In the genomic region with DNA sequence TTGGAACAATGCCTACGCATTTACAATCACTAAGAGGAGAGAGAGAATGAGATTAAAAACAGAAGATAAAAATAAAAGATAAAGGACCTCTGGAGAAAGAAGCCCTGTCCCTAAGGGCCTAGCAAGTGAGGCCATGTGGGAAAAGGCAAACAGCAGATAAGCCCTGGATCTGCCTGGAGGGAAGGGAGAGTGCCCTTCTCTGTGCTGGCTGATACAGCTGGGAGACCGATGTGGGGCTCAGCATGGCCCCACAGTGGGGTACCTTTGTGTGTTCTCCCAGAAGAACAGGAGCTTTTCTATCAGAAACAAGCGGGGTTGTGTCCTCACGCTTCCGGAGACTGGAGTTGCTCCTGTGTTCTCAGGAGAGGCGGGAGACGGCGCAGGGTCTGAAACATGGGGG, we compare ENCODE assay signal across 22 cellular contexts. TPM values are rescaled to one million over a fixed set of nuclear protein-coding genes. Genes with fewer than 3 reads are reported as not detected.
DNase-seq lines count a peak whose midpoint lies in the region; ATAC-seq and TF ChIP-seq lines count a peak whose summit lies in the region.
"Had no signal": no experiment of that assay in that cellular context is flagged by ENCODE, and none has a peak within 500 bp of the region (broad histone marks: within the 10 kb centered on the region; RNA-seq: fewer than 3 reads in every experiment).

No MANE protein-coding gene starts in this region.

- H3K4ac ChIP-seq in mesenchymal stem cell (ENCODE audit: low read depth in 1 of 2, low read length in 2 of 2): no peak overlapping the region

- H3K4me2 ChIP-seq in mesenchymal stem cell (ENCODE audit: low read length, poor library complexity, severe bottlenecking): no peak overlapping the region

- in situ Hi-C loops in G401 (cut with HindIII; ENCODE audit: low sequenced_read_pairs): no loop called here

- no peak overlapping the region for H3K23ac ChIP-seq in mesenchymal stem cell (ENCODE audit: low read length in 2 of 2)

- H3K18ac ChIP-seq in mesenchymal stem cell (ENCODE audit: low read depth in 1 of 2, low read length in 2 of 2): no peak overlapping the region

- TF ChIP-seq CTCF in dorsolateral prefrontal cortex (IDR thresholded peaks at IDR 0.05 in 54 of 56, conservative IDR thresholded peaks at IDR 0.05 in 2 of 56; ENCODE audit: low read depth in 1 of 56, partially characterized antibody in 56 of 56) (no peak), upper lobe of left lung (IDR thresholded peaks at IDR 0.05) (no peak)

- no peak overlapping the region for H4K8ac ChIP-seq in mesenchymal stem cell (ENCODE audit: low read length)

- H2BK5ac ChIP-seq in mesenchymal stem cell (ENCODE audit: low read depth, low read length, poor library complexity, severe bottlenecking): no peak overlapping the region

- H3K4me3 ChIP-seq in dorsolateral prefrontal cortex: peak overlapping the region in 1 of 59 donors; percentile 31
- no peak overlapping the region for H3K4me3 ChIP-seq in mesenchymal stem cell (ENCODE audit: insufficient read depth in 1 of 2, low read depth in 1 of 2, low read length in 2 of 2)
- H3K4me3 ChIP-seq in upper lobe of left lung: no peak overlapping the region

- peak overlapping the region in 49 of 59 donors; percentile 10 to 87 (median 56) for H3K27ac ChIP-seq in dorsolateral prefrontal cortex
- no peak overlapping the region for H3K27ac ChIP-seq in mesenchymal stem cell (ENCODE audit: low read length, poor library complexity, severe bottlenecking)
- H3K27ac ChIP-seq in upper lobe of left lung: peak overlapping the region in 3 of 4 donors; percentile 5 to 56 (median 28)

- 89% methylated on average over 8 of the region's 8 CpGs for WGBS in mesenchymal stem cell
- 80 to 90% methylated on average over 8 of the region's 8 CpGs for WGBS in upper lobe of left lung, 2 donors

- no peak overlapping the region for H3K14ac ChIP-seq in mesenchymal stem cell (ENCODE audit: low read length in 2 of 2)

- peaks cover 0 to 6% of the 10 kb centered on the region in 2 experiments for H3K36me3 ChIP-seq in mesenchymal stem cell (ENCODE audit: control insufficient read depth in 1 of 2, insufficient read depth in 2 of 2, low read depth in 1 of 2, low read length in 2 of 2)
- no peaks in the 10 kb centered on the region for H3K36me3 ChIP-seq in upper lobe of left lung

- H2BK15ac ChIP-seq in mesenchymal stem cell (ENCODE audit: low read depth, poor library complexity, severe bottlenecking): no peak overlapping the region

- no peak for TF ChIP-seq EP300 in upper lobe of left lung (IDR thresholded peaks at IDR 0.05)

- no peak for TF ChIP-seq POLR2A in upper lobe of left lung (IDR thresholded peaks at IDR 0.05)

- H2BK120ac ChIP-seq in mesenchymal stem cell (ENCODE audit: low read depth, low read length): no peak overlapping the region

- peak overlapping the region; percentile 57 for H2AK5ac ChIP-seq in mesenchymal stem cell (ENCODE audit: low read length, severe bottlenecking)

- intact Hi-C loops in dorsolateral prefrontal cortex (cut with DNase I): no loop called here

- no peak for ATAC-seq in upper lobe of left lung (ENCODE audit: low FRiP score in 2 of 2)
- ATAC-seq in HG02938 (IDR thresholded peaks at IDR 0.05; ENCODE audit: unreplicated experiment): no peak
- ATAC-seq: activated CD8-positive, alpha-beta memory T cell treated with anti-CD3 and anti-CD28 coated beads, Interleukin-2, amount 10 ng/mL, durations not matched to agents 7 days and 5 days; Right ventricle myocardium inferior; stimulated activated naive CD8-positive, alpha-beta T cell treated with anti-CD3 and anti-CD28 coated beads, Interleukin-15, Interleukin-2, amounts not matched to agents 100 U/mL and 50 U/mL, for 24 hours had no signal

- H3K9ac ChIP-seq in mesenchymal stem cell (ENCODE audit: low read length): no peak overlapping the region

- no peak overlapping the region for H2AFZ ChIP-seq in mesenchymal stem cell (ENCODE audit: low read depth, low read length)

- no peak overlapping the region for H4K91ac ChIP-seq in mesenchymal stem cell (ENCODE audit: low read length)

- H2BK12ac ChIP-seq in mesenchymal stem cell (ENCODE audit: low read length in 2 of 2): no peak overlapping the region

- peaks cover 19% of the 10 kb centered on the region for H3K79me1 ChIP-seq in mesenchymal stem cell (replicated peaks; ENCODE audit: low read length, poor library complexity, severe bottlenecking)

- no peaks in the 10 kb centered on the region for H3K27me3 ChIP-seq in dorsolateral prefrontal cortex
- H3K27me3 ChIP-seq in mesenchymal stem cell (ENCODE audit: control insufficient read depth in 1 of 2, insufficient read depth in 1 of 2, low read length in 2 of 2): no peaks in the 10 kb centered on the region
- no peaks in the 10 kb centered on the region for H3K27me3 ChIP-seq in upper lobe of left lung

- DNase-seq in NCI-H146 (lab: John Stamatoyannopoulos, UW) (peak; percentile 5), NCI-H146 treated with DMSO at 0.1 percent for 48 hours (lab: John Stamatoyannopoulos, UW; ENCODE audit: unreplicated experiment) (no peak), dorsolateral prefrontal cortex (no peak), mesenchymal stem cell (no peak), upper lobe of left lung (no peak), DMS 273 treated with DMSO at 0.1 percent for 48 hours (lab: John Stamatoyannopoulos, UW) (no peak), G401 (ENCODE audit: low spot score) (no peak)
- DNase-seq: 8988T; activated CD4-positive, alpha-beta T cell treated with anti-CD3 and anti-CD28 coated beads, Interleukin-2, amount 50 U/mL, for 1 hour; activated CD8-positive, alpha-beta memory T cell treated with anti-CD3 and anti-CD28 coated beads, Interleukin-2, amount 10 ng/mL, durations not matched to agents 7 days and 5 days; activated naive CD4-positive, alpha-beta T cell; activated T-cell treated with anti-CD3 and anti-CD28 coated beads, Interleukin-2, amount 50 U/mL, for 48 hours; CD4-positive, alpha-beta memory T cell; erythroblast; NCI-H1105; NCI-H2029 treated with DMSO at 0.1 percent for 48 hours; NCI-H446; occipital lobe; stimulated activated naive CD8-positive, alpha-beta T cell treated with anti-CD3 and anti-CD28 coated beads, Interleukin-15, Interleukin-2, amounts not matched to agents 100 U/mL and 50 U/mL, for 24 hours; T-helper 9 cell had no signal

- H3K9me3 ChIP-seq in mesenchymal stem cell (ENCODE audit: control insufficient read depth, low read length): no peaks in the 10 kb centered on the region
- H3K9me3 ChIP-seq in upper lobe of left lung: no peaks in the 10 kb centered on the region

- H3K4me1 ChIP-seq in mesenchymal stem cell (ENCODE audit: control insufficient read depth, insufficient read depth, low read depth, low read length): peaks cover 5% of the 10 kb centered on the region
- peaks cover 0 to 25% (median 14%) of the 10 kb centered on the region in 4 donors for H3K4me1 ChIP-seq in upper lobe of left lung

RNA-seq across cellular contexts. Expression of a gene that starts 59.9 kb away (rescaled TPM):
- total RNA-seq in dorsolateral prefrontal cortex (100 to 1,000 TPM in 1 of 120 experiments, 10 to 100 TPM in 115, 1 to 10 TPM in 4; 8.4 to 120 (median 24.4) TPM), upper lobe of left lung (10 to 100 TPM in 4 of 6 donors, 1 to 10 TPM in 2; 5.4 to 17.4 (median 12.7) TPM)
- polyA plus RNA-seq in mesenchymal stem cell (2013, experiment 1 of 2): 0.11 TPM
- polyA plus RNA-seq in mesenchymal stem cell (2013, experiment 2 of 2): 0.10 TPM
- total RNA-seq in G401 (2014; rRNA removed; shearing (Covaris generic)): 4.4 and 6.5 TPM in 2 replicates
